ENCODE assay signal across 9 cellular contexts in the genomic region with DNA sequence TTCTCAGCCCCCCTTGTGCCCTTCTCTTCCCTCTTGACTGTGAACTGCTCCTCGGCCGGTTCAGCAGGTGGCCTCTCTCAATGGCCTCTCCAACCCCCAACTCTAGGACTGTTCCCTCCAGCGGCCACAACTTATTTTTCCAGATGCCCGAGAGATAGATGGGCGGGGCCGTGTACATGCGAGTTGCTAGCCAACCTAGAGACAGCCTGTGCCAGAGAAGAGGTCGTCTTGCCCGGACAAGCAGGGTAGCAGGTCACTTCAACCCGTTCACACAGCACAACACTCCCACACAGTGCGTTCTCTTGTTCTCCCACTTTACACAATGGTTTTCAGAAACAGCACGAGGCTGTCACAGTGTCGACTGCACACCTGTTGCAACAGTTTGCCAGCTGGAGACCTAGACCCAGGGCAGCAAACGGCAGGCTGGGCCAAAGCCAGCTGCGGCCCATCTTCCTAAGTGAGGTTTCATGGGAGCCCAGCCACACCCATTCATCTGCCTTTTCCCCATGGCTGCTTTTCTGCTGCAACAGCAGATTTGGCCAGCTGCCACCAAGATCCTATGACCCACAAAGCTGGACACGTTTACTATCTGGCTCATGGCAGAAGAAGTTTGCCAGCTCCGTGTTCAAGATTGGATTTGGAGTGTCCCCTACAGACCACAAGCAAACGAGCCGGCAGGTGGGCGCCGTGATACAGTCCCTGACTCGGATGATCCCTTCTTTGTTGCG. TPM values are rescaled to one million over a fixed set of nuclear protein-coding genes. Genes with fewer than 3 reads are reported as not detected.
DNase-seq lines count a peak whose midpoint lies in the region; ATAC-seq and TF ChIP-seq lines count a peak whose summit lies in the region.
"Had no signal": no experiment of that assay in that cellular context is flagged by ENCODE, and none has a peak within 500 bp of the region (broad histone marks: within the 10 kb centered on the region; RNA-seq: fewer than 3 reads in every experiment).

No MANE protein-coding gene starts in this region.

- intact Hi-C loops in MCF 10A (cut with micrococcal nuclease): loop anchor here (2.0 kb wide), 1 partner anchor 76 kb away; no protein-coding TSS in a partner anchor

- no peak overlapping the region for H3K27ac Mint-ChIP-seq in MCF 10A (ENCODE audit: low read depth, unreplicated experiment)
- no peak overlapping the region for H3K27ac Mint-ChIP-seq in WTC11

- H3K79me1 ChIP-seq in mesenchymal stem cell (replicated peaks; ENCODE audit: low read length, poor library complexity, severe bottlenecking): peaks cover under 1% of the 10 kb centered on the region

- H2AK5ac ChIP-seq in mesenchymal stem cell (ENCODE audit: low read length, severe bottlenecking): no peak overlapping the region

- peaks cover 11% of the 10 kb centered on the region for H3K27me3 Mint-ChIP-seq in MCF 10A (ENCODE audit: insufficient read depth, unreplicated experiment)
- peaks cover 3% of the 10 kb centered on the region for H3K27me3 Mint-ChIP-seq in WTC11 (ENCODE audit: low read depth)

- no peak overlapping the region for H3K4ac ChIP-seq in mesenchymal stem cell (ENCODE audit: low read depth in 1 of 2, low read length in 2 of 2)

- POLR2A ChIA-PET in BJ (lab: Charles Lee) (no interaction called here), MCF 10A (lab: Yijun Ruan, JAX) (interaction anchor here (0.6 to 1.8 kb wide), 10 partner anchors 10 to 1811 kb away, joined by 3 to 7 read pairs (median 3); a partner anchor contains a TSS), WTC11 (lab: Charles Lee) (no interaction called here)

- TF ChIP-seq CTCF in BJ (IDR thresholded peaks at IDR 0.05; ENCODE audit: insufficient read depth, low read depth, low read length) (peak; percentile 32), MCF 10A (IDR thresholded peaks at IDR 0.05; ENCODE audit: unreplicated experiment) (no peak), WTC11 (IDR thresholded peaks at IDR 0.05) (no peak)

- H2BK5ac ChIP-seq in mesenchymal stem cell (ENCODE audit: low read depth, low read length, poor library complexity, severe bottlenecking): no peak overlapping the region

- no peak overlapping the region for H3K23ac ChIP-seq in mesenchymal stem cell (ENCODE audit: low read length in 2 of 2)

- H3K9ac ChIP-seq in mesenchymal stem cell (ENCODE audit: low read length): peak overlapping the region; percentile 53

- H3K4me1 Mint-ChIP-seq in MCF 10A (ENCODE audit: insufficient read depth, unreplicated experiment): peaks cover 25% of the 10 kb centered on the region
- no peaks in the 10 kb centered on the region for H3K4me1 Mint-ChIP-seq in WTC11

- ATAC-seq in WTC11: no peak
- ATAC-seq in GM21528 (IDR thresholded peaks at IDR 0.05; ENCODE audit: low FRiP score, unreplicated experiment): no peak

- H3K36me3 Mint-ChIP-seq in MCF 10A (ENCODE audit: insufficient read depth, unreplicated experiment) (no peaks in the 10 kb centered on the region), WTC11 (peaks cover 14% of the 10 kb centered on the region)

- no peak overlapping the region for H3K18ac ChIP-seq in mesenchymal stem cell (ENCODE audit: low read depth in 1 of 2, low read length in 2 of 2)

- H4K91ac ChIP-seq in mesenchymal stem cell (ENCODE audit: low read length): peak overlapping the region; percentile 71

- CTCF ChIA-PET in BJ (lab: Yijun Ruan, JAX) (interaction anchor here (0.7 to 3.7 kb wide), 5 partner anchors 11 to 145 kb away, joined by 3 to 24 read pairs (median 4); a partner anchor contains a TSS), MCF 10A (lab: Yijun Ruan, JAX) (interaction anchor here (0.5 to 2.6 kb wide), 7 partner anchors 9 to 703 kb away, joined by 3 to 21 read pairs (median 3); no protein-coding TSS in a partner anchor), WTC11 (lab: Charles Lee) (interaction anchor here (1.1 to 2.8 kb wide), 3 partner anchors 13 to 133 kb away, joined by 3 to 14 read pairs (median 8); no protein-coding TSS in a partner anchor)

- no TSS peak for BruUV-seq in MCF 10A (replicated peaks; lab: Mats Ljungman, UMichigan)

- H3K9me3 Mint-ChIP-seq in MCF 10A (ENCODE audit: unreplicated experiment) (no peaks in the 10 kb centered on the region), WTC11 (peaks cover 14% of the 10 kb centered on the region)

- no peak overlapping the region for H2BK12ac ChIP-seq in mesenchymal stem cell (ENCODE audit: low read length in 2 of 2)

- H3K36me3 ChIP-seq in BJ (ENCODE audit: control insufficient read depth, insufficient read depth, low read length) (peaks cover 3% of the 10 kb centered on the region), mesenchymal stem cell (ENCODE audit: control insufficient read depth in 1 of 2, insufficient read depth in 2 of 2, low read depth in 1 of 2, low read length in 2 of 2) (peaks cover 18 to 33% of the 10 kb centered on the region in 2 experiments)

- H3K4me3 ChIP-seq in BJ (ENCODE audit: low read depth, low read length) (no peak overlapping the region), mesenchymal stem cell (ENCODE audit: insufficient read depth in 1 of 2, low read depth in 1 of 2, low read length in 2 of 2) (peak overlapping the region in 1 of 2 experiments; percentile 52)

- WGBS in mesenchymal stem cell: 86% methylated on average over 23 of the region's 23 CpGs

- H3K14ac ChIP-seq in mesenchymal stem cell (ENCODE audit: low read length in 2 of 2): no peak overlapping the region

- H3K9me3 ChIP-seq in mesenchymal stem cell (ENCODE audit: control insufficient read depth, low read length): peaks cover 22% of the 10 kb centered on the region

- no peaks in the 10 kb centered on the region; the same call in 1 of the 2 replicates for H3K27me3 ChIP-seq in BJ (ENCODE audit: control insufficient read depth, insufficient read depth, low read length)
- peaks cover 4 to 15% of the 10 kb centered on the region in 2 experiments for H3K27me3 ChIP-seq in mesenchymal stem cell (ENCODE audit: control insufficient read depth in 1 of 2, insufficient read depth in 1 of 2, low read length in 2 of 2)

- H3K4me2 ChIP-seq in mesenchymal stem cell (ENCODE audit: low read length, poor library complexity, severe bottlenecking): no peak overlapping the region

- H2BK15ac ChIP-seq in mesenchymal stem cell (ENCODE audit: low read depth, poor library complexity, severe bottlenecking): no peak overlapping the region

- peaks cover 11% of the 10 kb centered on the region for H3K4me1 ChIP-seq in mesenchymal stem cell (ENCODE audit: control insufficient read depth, insufficient read depth, low read depth, low read length)

- H4K8ac ChIP-seq in mesenchymal stem cell (ENCODE audit: low read length): no peak overlapping the region

- H2AFZ ChIP-seq in mesenchymal stem cell (ENCODE audit: low read depth, low read length): no peak overlapping the region

- no peak overlapping the region for H2BK120ac ChIP-seq in mesenchymal stem cell (ENCODE audit: low read depth, low read length)

- H3K27ac ChIP-seq in mesenchymal stem cell (ENCODE audit: low read length, poor library complexity, severe bottlenecking): no peak overlapping the region

- peak; percentile 74 for DNase-seq in BJ (ENCODE audit: low read depth)
- peak; percentile 65 for DNase-seq in NCI-H2029 (lab: John Stamatoyannopoulos, UW)
- peak; percentile 86 for DNase-seq in MCF 10A (ENCODE audit: unreplicated experiment)
- DNase-seq in mesenchymal stem cell: peak; percentile 48
- no peak for DNase-seq in WTC11 (ENCODE audit: low spot score)
- no peak for DNase-seq in activated naive CD4-positive, alpha-beta T cell treated with Interleukin-2 at 50 U/mL for 16 hours
- no peak for DNase-seq in NOMO-1 (lab: John Stamatoyannopoulos, UW; ENCODE audit: unreplicated experiment in 2 of 2)

- H3K4me3 Mint-ChIP-seq in MCF 10A (ENCODE audit: unreplicated experiment): peak overlapping the region; percentile 34
- no peak overlapping the region for H3K4me3 Mint-ChIP-seq in WTC11

TF ChIP-seq in WTC11, 78 proteins besides CTCF, POLR2A, EP300 and RAD21 (continues in another document):
- TF ChIP-seq, protein P1, sequence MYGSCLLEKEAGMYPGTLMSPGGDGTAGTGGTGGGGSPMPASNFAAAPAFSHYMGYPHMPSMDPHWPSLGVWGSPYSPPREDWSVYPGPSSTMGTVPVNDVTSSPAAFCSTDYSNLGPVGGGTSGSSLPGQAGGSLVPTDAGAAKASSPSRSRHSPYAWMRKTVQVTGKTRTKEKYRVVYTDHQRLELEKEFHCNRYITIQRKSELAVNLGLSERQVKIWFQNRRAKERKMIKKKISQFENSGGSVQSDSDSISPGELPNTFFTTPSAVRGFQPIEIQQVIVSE (CRISPR knock-in tag; IDR thresholded peaks at IDR 0.05; ENCODE audit: borderline replicate concordance): no peak
- TF ChIP-seq, protein P2, sequence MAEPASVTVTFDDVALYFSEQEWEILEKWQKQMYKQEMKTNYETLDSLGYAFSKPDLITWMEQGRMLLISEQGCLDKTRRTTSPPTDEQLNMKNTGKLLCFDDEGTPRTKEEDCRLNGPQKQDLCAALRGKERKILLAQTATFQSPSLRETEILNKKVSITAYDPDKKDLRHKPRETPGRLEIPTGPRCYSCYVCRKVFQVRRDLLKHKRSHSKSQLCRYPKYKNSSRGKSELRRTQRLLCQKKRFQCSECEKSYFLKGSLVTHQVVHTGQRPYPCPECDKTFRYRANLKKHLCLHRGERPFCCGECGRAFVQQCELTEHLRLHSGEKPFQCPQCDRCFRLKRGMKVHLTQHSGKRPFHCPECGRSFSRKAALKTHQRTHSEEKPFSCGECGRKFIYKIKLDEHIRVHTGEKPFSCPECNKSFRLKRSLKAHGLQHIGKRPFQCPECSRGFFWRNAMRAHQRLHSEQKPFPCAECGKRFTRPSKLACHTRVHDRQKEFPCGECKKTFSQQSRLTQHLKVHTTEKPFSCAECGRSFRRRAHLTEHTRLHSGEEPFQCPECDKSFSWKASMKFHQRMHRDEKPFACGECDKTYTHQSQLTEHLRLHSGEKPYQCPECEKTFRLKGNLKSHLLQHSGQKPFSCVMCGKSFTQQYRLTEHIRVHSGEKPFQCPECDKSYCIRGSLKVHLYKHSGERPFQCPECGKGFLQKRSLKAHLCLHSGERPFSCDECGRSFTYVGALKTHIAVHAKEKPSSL (CRISPR knock-in tag; conservative IDR thresholded peaks at IDR 0.05): no peak
- TF ChIP-seq TCF7 (CRISPR knock-in tag; IDR thresholded peaks at IDR 0.05; ENCODE audit: low read depth) (no peak), ZNF396 (CRISPR knock-in tag; IDR thresholded peaks at IDR 0.05; ENCODE audit: borderline replicate concordance) (no peak)

RNA-seq across cellular contexts. Expression of a gene that starts 7.3 kb away (rescaled TPM):
- not detected in 2 replicates for polyA plus RNA-seq in BJ (2011; rRNA removed)
- not detected in 2 replicates for polyA minus RNA-seq in BJ (2011; rRNA and poly(A)+ RNA removed)
- total RNA-seq in MCF 10A (2022): not detected in 2 replicates
- polyA plus RNA-seq in mesenchymal stem cell (2013, experiment 1 of 2): not detected
- polyA plus RNA-seq in mesenchymal stem cell (2013, experiment 2 of 2): not detected
- total RNA-seq in WTC11 (2021): not detected in 3 replicates
- total RNA-seq: lung microvascular endothelial cell had no signal

RNA-seq across cellular contexts. Expression of a gene that starts 31.5 kb away (rescaled TPM):
- 0.25 and 0.51 TPM in 2 replicates for polyA plus RNA-seq in BJ (2011; rRNA removed)
- polyA minus RNA-seq in BJ (2011; rRNA and poly(A)+ RNA removed): not detected in 2 replicates
- total RNA-seq in MCF 10A (2022) (10.6 and 17.2 TPM in 2 replicates), WTC11 (2021) (134 to 140 TPM (median 137 TPM) in 3 replicates)
- polyA plus RNA-seq in mesenchymal stem cell (2013, experiment 1 of 2): 0.11 TPM
- 0.11 TPM for polyA plus RNA-seq in mesenchymal stem cell (2013, experiment 2 of 2)

Comparison
In these comparisons a context has a peak if more than half of its experiments do, and no peak if none do; other contexts are left out.
1. DNase-seq: peak in BJ (single experiment), NCI-H2029 (single experiment), MCF 10A (single experiment) and mesenchymal stem cell (single experiment); none in WTC11 (single experiment), activated naive CD4-positive, alpha-beta T cell treated with Interleukin-2 at 50 U/mL for 16 hours (single experiment) and NOMO-1 (0 of 2).